Comparison of ENCODE assay signal across 36 cellular contexts in the genomic region with DNA sequence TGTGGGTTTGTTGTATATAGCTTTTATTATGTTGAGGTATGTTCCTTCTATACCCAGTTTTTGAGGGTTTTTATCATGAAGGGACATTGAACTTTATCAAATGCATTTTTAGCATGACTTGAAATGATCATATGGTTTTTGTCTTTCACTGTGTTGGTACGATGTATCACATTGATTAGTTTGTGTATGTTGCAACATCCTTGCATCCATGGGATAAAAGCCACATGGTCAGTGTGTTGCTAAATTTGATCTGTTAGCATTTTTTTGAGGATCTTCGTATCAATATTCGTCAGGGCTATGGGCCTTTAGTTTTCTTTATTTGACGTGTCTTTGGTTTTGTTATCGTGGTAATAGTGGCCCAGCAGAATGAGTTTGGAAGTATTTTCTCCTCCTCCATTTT.
"Had no signal": no experiment of that assay in that cellular context is flagged by ENCODE, and none has a peak within 500 bp of the region (broad histone marks: within the 10 kb centered on the region; RNA-seq: fewer than 3 reads in every experiment).

No MANE protein-coding gene starts in this region.

- H3K9me3 ChIP-seq: MG63 had no signal

- H3K36me3 ChIP-seq: MG63 had no signal

- H3K27me3 ChIP-seq: MG63 had no signal

- DNase-seq: Karpas-422, Kasumi-1, MG63, MM.1S, MV-4-11, NCI-H1048, NCI-H1092, NCI-H1092 treated with DMSO at 0.1 percent for 48 hours, NCI-H1105, NCI-H1105 treated with DMSO at 0.1 percent for 48 hours, NCI-H1417, NCI-H1417 treated with DMSO at 0.1 percent for 48 hours, NCI-H1436, NCI-H1436 treated with DMSO at 0.1 percent for 48 hours, NCI-H146, NCI-H1694, NCI-H1694 treated with DMSO at 0.1 percent for 48 hours, NCI-H187, NCI-H187 treated with DMSO at 0.1 percent for 48 hours, NCI-H1930, NCI-H2029, NCI-H2029 treated with DMSO at 0.1 percent for 48 hours, NCI-H2081, NCI-H2081 treated with DMSO at 0.1 percent for 48 hours, NCI-H2107, NCI-H2171, NCI-H2171 treated with DMSO at 0.1 percent for 48 hours, NCI-H2227 treated with DMSO at 0.1 percent for 48 hours, NCI-H226, NCI-H345, NCI-H446, NCI-H446 treated with DMSO at 0.1 percent for 48 hours, NCI-H510A, NCI-H510A treated with DMSO at 0.1 percent for 48 hours, NCI-H524, NCI-H524 treated with DMSO at 0.1 percent for 48 hours had no signal

- H3K4me3 ChIP-seq: MG63 had no signal
